Comparison of ENCODE assay signal across 1 cellular context in genomic region chr7:87475359-87476178, GRCh38.
A peak's percentile ranks its signal among the peaks of the same experiment; 100 is the strongest.
TF ChIP-seq lines count a peak whose summit lies in the region.

TSS of gene ABCB4 (minus strand) at chr7:87475680. CDS start at chr7:87475465, 215 bp downstream.

TF ChIP-seq in HepG2, 621 proteins besides CTCF, POLR2A, EP300 and RAD21 (continued from another document and continues in another):
- TF ChIP-seq THAP9 (CRISPR knock-in tag; IDR thresholded peaks at IDR 0.05; ENCODE audit: borderline replicate concordance), result no peak
- TF ChIP-seq MIER2 (CRISPR knock-in tag; IDR thresholded peaks at IDR 0.05), result no peak
- no peak for TF ChIP-seq FIP1L1 (IDR thresholded peaks at IDR 0.05; ENCODE audit: borderline replicate concordance, insufficient read depth, low read depth, low read length)
- no peak for TF ChIP-seq ZNF317 (CRISPR knock-in tag; IDR thresholded peaks at IDR 0.05)
- TF ChIP-seq PATZ1 (CRISPR knock-in tag; IDR thresholded peaks at IDR 0.05), result peak; percentile 63
- no peak for TF ChIP-seq ZHX2 (IDR thresholded peaks at IDR 0.05; ENCODE audit: low read depth)
- no peak; the same call in 1 of the 2 replicates for TF ChIP-seq ZHX2 (CRISPR knock-in tag; IDR thresholded peaks at IDR 0.05; ENCODE audit: borderline replicate concordance)
- TF ChIP-seq ZNF768 (CRISPR knock-in tag; IDR thresholded peaks at IDR 0.05), result peak; percentile 47; the same call in 1 of the 2 replicates
- TF ChIP-seq ZNF343 (CRISPR knock-in tag; IDR thresholded peaks at IDR 0.05), result no peak
- 0 out of 2 replicates have a peak, but pooled peaks have one; percentile 44 for TF ChIP-seq ZBTB10 (CRISPR knock-in tag; IDR thresholded peaks at IDR 0.05; ENCODE audit: borderline replicate concordance)
- no peak for TF ChIP-seq HMG20B (CRISPR knock-in tag; conservative IDR thresholded peaks at IDR 0.05)
- no peak for TF ChIP-seq HNRNPL (IDR thresholded peaks at IDR 0.05; ENCODE audit: low read depth, low read length)
- TF ChIP-seq ZBTB42 (CRISPR knock-in tag; IDR thresholded peaks at IDR 0.05), result no peak
- TF ChIP-seq XBP1 (CRISPR knock-in tag; IDR thresholded peaks at IDR 0.05), result no peak
- no peak for TF ChIP-seq ZNF557 (CRISPR knock-in tag; IDR thresholded peaks at IDR 0.05)
- peak; percentile 85 for TF ChIP-seq YEATS4 (CRISPR knock-in tag; IDR thresholded peaks at IDR 0.05; ENCODE audit: borderline replicate concordance)
- TF ChIP-seq TRIM24 (CRISPR knock-in tag; IDR thresholded peaks at IDR 0.05), result no peak
- 0 out of 2 replicates have a peak, but pooled peaks have one; percentile 36 for TF ChIP-seq ZNF792 (CRISPR knock-in tag; IDR thresholded peaks at IDR 0.05)
- peak; percentile 26; the same call in 1 of the 2 replicates for TF ChIP-seq E2F5 (CRISPR knock-in tag; conservative IDR thresholded peaks at IDR 0.05)
- peak; percentile 85; the same call in 1 of the 2 replicates for TF ChIP-seq NFKB2 (CRISPR knock-in tag; IDR thresholded peaks at IDR 0.05; ENCODE audit: borderline replicate concordance)
- TF ChIP-seq ZBTB40 (IDR thresholded peaks at IDR 0.05), result no peak
- TF ChIP-seq ZBTB40 (CRISPR knock-in tag; IDR thresholded peaks at IDR 0.05), result peak; percentile 34; the same call in 1 of the 2 replicates
- TF ChIP-seq ZSCAN30 (CRISPR knock-in tag; IDR thresholded peaks at IDR 0.05), result no peak
- TF ChIP-seq HIC2 (CRISPR knock-in tag; IDR thresholded peaks at IDR 0.05; ENCODE audit: low read depth), result no peak
- no peak for TF ChIP-seq TGIF2 (CRISPR knock-in tag; IDR thresholded peaks at IDR 0.05)
- TF ChIP-seq MXD4 (CRISPR knock-in tag; IDR thresholded peaks at IDR 0.05), result no peak
- TF ChIP-seq KDM5B (CRISPR knock-in tag; IDR thresholded peaks at IDR 0.05; ENCODE audit: borderline replicate concordance), result peak; percentile 77; the same call in 1 of the 2 replicates
- TF ChIP-seq CHCHD3 (CRISPR knock-in tag; IDR thresholded peaks at IDR 0.05), result 0 out of 2 replicates have a peak, but pooled peaks have one; percentile 82
